Comparison of ENCODE assay signal across 1 cellular context in genomic region chr10:103707956-103708626, GRCh38.
TF ChIP-seq lines count a peak whose summit lies in the region.

No MANE protein-coding gene starts in this region.

TF ChIP-seq in HCT116, 20 proteins besides CTCF, POLR2A, EP300 and RAD21 (continued from another document):
- TF ChIP-seq ELF1 (IDR thresholded peaks at IDR 0.05; ENCODE audit: borderline replicate concordance, low read depth) (no peak), JUND (IDR thresholded peaks at IDR 0.05) (no peak)
TF ChIP-seq in HCT116: peak in this region for 0.
